In genomic region chr17:75922963-75923874, GRCh38 we compare ENCODE assay signal across 23 cellular contexts. TPM values are rescaled to one million over a fixed set of nuclear protein-coding genes. Genes with fewer than 3 reads are reported as not detected.
DNase-seq lines count a peak whose midpoint lies in the region; ATAC-seq and TF ChIP-seq lines count a peak whose summit lies in the region.
"Had no signal": no experiment of that assay in that cellular context is flagged by ENCODE, and none has a peak within 500 bp of the region (broad histone marks: within the 10 kb centered on the region; RNA-seq: fewer than 3 reads in every experiment).

No MANE protein-coding gene starts in this region.

- H2AFZ ChIP-seq in osteoblast (ENCODE audit: low read length): no peak overlapping the region

- no peaks in the 10 kb centered on the region for H3K4me1 ChIP-seq in HUES64 (ENCODE audit: insufficient read depth, low read length)
- H3K4me1 ChIP-seq in osteoblast (ENCODE audit: insufficient read depth, low read length): no peaks in the 10 kb centered on the region
- H3K4me1 ChIP-seq in ascending aorta: no peaks in the 10 kb centered on the region

- no peak overlapping the region for H3K4me2 ChIP-seq in osteoblast (ENCODE audit: insufficient read depth, low read length)

- DNase-seq in AG20443 (ENCODE audit: low spot score) (peak; percentile 3), left colon (peak in 1 of 2 donors; percentile 44), osteoblast (ENCODE audit: insufficient read length, low spot score, missing footprints) (peak; percentile 55), hypothalamus (lab: John Stamatoyannopoulos, UW) (no peak), ascending aorta (ENCODE audit: low spot score in 2 of 2) (no peak), AG08395 (ENCODE audit: low spot score) (no peak)
- DNase-seq: Calu3; CD8-positive, alpha-beta T cell; GF-D8; GOT3; IMR-90; MM.1S; NCI-H1092 treated with DMSO at 0.1 percent for 48 hours; NCI-H146; NCI-H2081; NCI-H2171 treated with DMSO at 0.1 percent for 48 hours; NCI-H446 treated with DMSO at 0.1 percent for 48 hours; NCI-H69; SHP77 had no signal

- H3K27ac ChIP-seq in HUES64 (ENCODE audit: low read depth, low read length) (no peak overlapping the region), osteoblast (ENCODE audit: low read depth, low read length) (no peak overlapping the region), ascending aorta (no peak overlapping the region)
- H3K27ac ChIP-seq: SK-N-MC had no signal

- TF ChIP-seq CTCF in osteoblast (IDR thresholded peaks at IDR 0.05; ENCODE audit: extremely low read depth, low read depth, low read length) (no peak), ascending aorta (IDR thresholded peaks at IDR 0.05) (no peak)

- intact Hi-C loops in left colon (cut with DNase I, micrococcal nuclease) (no loop called here), ascending aorta (cut with DNase I) (no loop called here)

- no peaks in the 10 kb centered on the region for H4K20me1 ChIP-seq in osteoblast (ENCODE audit: insufficient read depth, low read length)

- H3K9me3 ChIP-seq in HUES64 (ENCODE audit: insufficient read depth, low read depth, low read length) (no peaks in the 10 kb centered on the region), osteoblast (ENCODE audit: low read depth, low read length) (no peaks in the 10 kb centered on the region), ascending aorta (no peaks in the 10 kb centered on the region)

- H3K36me3 ChIP-seq in HUES64 (ENCODE audit: insufficient read depth, low read length) (0 out of 2 replicates have a peak, but pooled peaks cover 11% of the 10 kb centered on the region), osteoblast (ENCODE audit: insufficient read depth, low read length) (peaks cover 16% of the 10 kb centered on the region), ascending aorta (peaks cover 6 to 10% of the 10 kb centered on the region in 2 donors)

- no peaks in the 10 kb centered on the region for H3K79me2 ChIP-seq in osteoblast (ENCODE audit: insufficient read depth, low read length)

- H3K27me3 ChIP-seq in HUES64 (ENCODE audit: insufficient read depth, low read length) (no peaks in the 10 kb centered on the region), osteoblast (ENCODE audit: insufficient read depth, low read length) (no peaks in the 10 kb centered on the region), ascending aorta (no peaks in the 10 kb centered on the region)

- 93% methylated on average over 19 of the region's 19 CpGs for WGBS in HUES64

- ATAC-seq in left colon: peak; percentile 86
- ATAC-seq in GM19023 (IDR thresholded peaks at IDR 0.05; ENCODE audit: unreplicated experiment): no peak
- ATAC-seq: CD8-positive, alpha-beta T cell had no signal

- peak overlapping the region; percentile 9; the same call in 1 of the 2 replicates for H3K9ac ChIP-seq in HUES64 (ENCODE audit: low read depth, low read length)

- H3K4me3 ChIP-seq in HUES64 (ENCODE audit: low read length) (no peak overlapping the region), osteoblast (ENCODE audit: insufficient read depth, low read length) (no peak overlapping the region), ascending aorta (no peak overlapping the region)
- H3K4me3 ChIP-seq: GM12878, SK-N-MC had no signal

RNA-seq across cellular contexts. Expression of gene FBF1, which starts 17.6 kb away (rescaled TPM):
- 4.5 TPM for polyA plus RNA-seq in HUES64 (2013, experiment 1 of 2)
- 3.6 TPM for polyA plus RNA-seq in HUES64 (2013, experiment 2 of 2)
- total RNA-seq in left colon (1 to 10 TPM; 5.2 to 5.5 TPM), osteoblast (14.1 and 17.1 TPM in 2 replicates), ascending aorta (8.9 TPM)

RNA-seq across cellular contexts. Expression of gene MRPL38, which starts 18.5 kb away (rescaled TPM):
- polyA plus RNA-seq in HUES64 (2013, experiment 1 of 2): 48.8 TPM
- 47.4 TPM for polyA plus RNA-seq in HUES64 (2013, experiment 2 of 2)
- total RNA-seq in left colon: 100 to 1,000 TPM in 1 of 2 donors, 10 to 100 TPM in 1; 84.2 to 111 TPM
- 36.6 and 37.1 TPM in 2 replicates for total RNA-seq in osteoblast
- total RNA-seq in ascending aorta: 31.9 TPM

RNA-seq across cellular contexts. Expression of gene TRIM65, which starts 26.5 kb away (rescaled TPM):
- 21.4 TPM for polyA plus RNA-seq in HUES64 (2013, experiment 1 of 2)
- 21.0 TPM for polyA plus RNA-seq in HUES64 (2013, experiment 2 of 2)
- total RNA-seq in left colon (10 to 100 TPM; 15.0 to 18.7 TPM), osteoblast (22.8 and 23.3 TPM in 2 replicates), ascending aorta (43.3 TPM)

RNA-seq across cellular contexts. Expression of gene TRIM47, which starts 44.8 kb away (rescaled TPM):
- polyA plus RNA-seq in HUES64 (2013, experiment 1 of 2): 2.8 TPM
- 4.8 TPM for polyA plus RNA-seq in HUES64 (2013, experiment 2 of 2)
- total RNA-seq in left colon (10 to 100 TPM; 44.8 to 61.8 TPM), osteoblast (21.7 and 22.4 TPM in 2 replicates), ascending aorta (132 TPM)

RNA-seq across cellular contexts. Expression of gene ACOX1, which starts 55.7 kb away (rescaled TPM):
- polyA plus RNA-seq in HUES64 (2013, experiment 1 of 2): 11.1 TPM
- polyA plus RNA-seq in HUES64 (2013, experiment 2 of 2): 9.8 TPM
- total RNA-seq in left colon: 100 to 1,000 TPM; 170 to 225 TPM
- total RNA-seq in osteoblast: 59.2 and 59.4 TPM in 2 replicates
- 18.5 TPM for total RNA-seq in ascending aorta

Comparison
In these comparisons a context has a peak if more than half of its experiments do, and no peak if none do; other contexts are left out.
1. DNase-seq: peak in AG20443 (single experiment) and osteoblast (single experiment); none in hypothalamus (0 of 51), ascending aorta (0 of 2) and AG08395 (single experiment).